In genomic region chr9:93679536-93680444, GRCh38 we compare ENCODE assay signal across 17 cellular contexts.
A peak's percentile ranks its signal among the peaks of the same experiment; 100 is the strongest.
DNase-seq lines count a peak whose midpoint lies in the region; ATAC-seq and TF ChIP-seq lines count a peak whose summit lies in the region.
"Had no signal": no experiment of that assay in that cellular context is flagged by ENCODE, and none has a peak within 500 bp of the region (broad histone marks: within the 10 kb centered on the region; RNA-seq: fewer than 3 reads in every experiment).

No MANE protein-coding gene starts in this region.

- H3K27me3 ChIP-seq in H9 (ENCODE audit: insufficient read depth, low read length): no peaks in the 10 kb centered on the region
- H3K27me3 ChIP-seq in heart left ventricle: no peaks in the 10 kb centered on the region
- H3K27me3 ChIP-seq: ascending aorta had no signal

- H3K9ac ChIP-seq in H9 (ENCODE audit: extremely low read depth, insufficient read length, low read length): no peak overlapping the region
- H3K9ac ChIP-seq: KMS-11 had no signal

- H4K20me1 ChIP-seq in H9 (ENCODE audit: control insufficient read depth, insufficient read depth, insufficient read length): no peaks in the 10 kb centered on the region

- H3K14ac ChIP-seq in H9 (ENCODE audit: insufficient read depth, low read length): no peak overlapping the region

- H2BK120ac ChIP-seq in H9 (ENCODE audit: low read depth, low read length, poor library complexity, severe bottlenecking): no peak overlapping the region

- TF ChIP-seq CTCF in H9 (conservative IDR thresholded peaks at IDR 0.05) (no peak), heart left ventricle (IDR thresholded peaks at IDR 0.05) (no peak), osteocyte (IDR thresholded peaks at IDR 0.05) (no peak)

- no peaks in the 10 kb centered on the region for H3K4me1 ChIP-seq in H9 (ENCODE audit: insufficient read depth, low read length)
- H3K4me1 ChIP-seq in heart left ventricle: peaks cover 0 to 5% (median 0%) of the 10 kb centered on the region in 12 donors
- H3K4me1 ChIP-seq: ascending aorta had no signal

- no peak overlapping the region for H3K18ac ChIP-seq in H9 (ENCODE audit: insufficient read length, low read depth, low read length)

- H2BK20ac ChIP-seq in H9 (ENCODE audit: low read depth, low read length, poor library complexity, severe bottlenecking): no peak overlapping the region

- H3K23ac ChIP-seq in H9 (ENCODE audit: insufficient read length, low read depth, low read length): no peak overlapping the region

- no peak for ATAC-seq in heart left ventricle
- no peak for ATAC-seq in GM18858 (IDR thresholded peaks at IDR 0.05; ENCODE audit: unreplicated experiment)
- no peak for ATAC-seq in GM21717 (IDR thresholded peaks at IDR 0.05; ENCODE audit: unreplicated experiment)
- ATAC-seq: mucosa of descending colon had no signal

- H3K9me3 ChIP-seq in H9 (ENCODE audit: control insufficient read depth, low read depth, low read length): no peaks in the 10 kb centered on the region
- no peaks in the 10 kb centered on the region for H3K9me3 ChIP-seq in heart left ventricle
- H3K9me3 ChIP-seq: ascending aorta, mucosa of descending colon had no signal

- no peak overlapping the region for H3K56ac ChIP-seq in H9 (ENCODE audit: insufficient read length, low read depth, low read length)

- H3K4me2 ChIP-seq in H9 (ENCODE audit: insufficient read depth, insufficient read length, low read length): no peak overlapping the region
- H3K4me2 ChIP-seq: KMS-11 had no signal

- no peaks in the 10 kb centered on the region for H3K9me3 Mint-ChIP-seq in H9
- H3K9me3 Mint-ChIP-seq in osteocyte (ENCODE audit: unreplicated experiment): no peaks in the 10 kb centered on the region
- H3K9me3 Mint-ChIP-seq: stimulated activated naive CD8-positive, alpha-beta T cell treated with anti-CD3 and anti-CD28 coated beads, Interleukin-15, Interleukin-2, amounts not matched to agents 100 ng/mL and 50 ng/mL, for 24 hours had no signal

- no peak overlapping the region for H4K91ac ChIP-seq in H9 (ENCODE audit: insufficient read length, low read depth, low read length)

- no peaks in the 10 kb centered on the region for H3K27me3 Mint-ChIP-seq in H9 (ENCODE audit: low read depth)
- H3K27me3 Mint-ChIP-seq in osteocyte (ENCODE audit: unreplicated experiment): no peaks in the 10 kb centered on the region
- H3K27me3 Mint-ChIP-seq: stimulated activated naive CD8-positive, alpha-beta T cell treated with anti-CD3 and anti-CD28 coated beads, Interleukin-15, Interleukin-2, amounts not matched to agents 100 ng/mL and 50 ng/mL, for 24 hours had no signal

- H3K27ac Mint-ChIP-seq in H9 (peak overlapping the region in 1 of 3 experiments; percentile 64; a peak in 1 of 7 replicates), osteocyte (ENCODE audit: unreplicated experiment) (no peak overlapping the region)
- H3K27ac Mint-ChIP-seq: stimulated activated naive CD8-positive, alpha-beta T cell treated with anti-CD3 and anti-CD28 coated beads, Interleukin-15, Interleukin-2, amounts not matched to agents 100 ng/mL and 50 ng/mL, for 24 hours had no signal

- H2BK15ac ChIP-seq in H9 (ENCODE audit: low read depth, low read length): no peak overlapping the region

- DNase-seq in D341Med (ENCODE audit: low spot score): peak; percentile 22
- DNase-seq in H9: peak; percentile 15
- peak in 4 of 5 donors; percentile 6 to 40 (median 16) for DNase-seq in heart left ventricle
- peak; percentile 82 for DNase-seq in osteocyte (ENCODE audit: extremely low spot score, unreplicated experiment)
- no peak for DNase-seq in NCI-H2107 (lab: John Stamatoyannopoulos, UW)
- DNase-seq: effector CD4-positive, alpha-beta T cell; NCI-H1436; NCI-H526; RPMI8226; T-helper 9 cell had no signal

- no peak overlapping the region for H4K5ac ChIP-seq in H9 (ENCODE audit: insufficient read length, low read depth, low read length)

- H4K8ac ChIP-seq in H9 (replicated peaks; ENCODE audit: insufficient read length, low read depth, low read length): no peak overlapping the region

- peaks cover 4% of the 10 kb centered on the region in 2 experiments; a peak in 3 of 4 replicates for H3K4me1 Mint-ChIP-seq in H9
- H3K4me1 Mint-ChIP-seq in osteocyte (ENCODE audit: unreplicated experiment): peaks cover 1% of the 10 kb centered on the region

- no peak for TF ChIP-seq POLR2A in heart left ventricle (IDR thresholded peaks at IDR 0.05)

- H2AFZ ChIP-seq in H9 (ENCODE audit: low read length): no peak overlapping the region

- H3K36me3 Mint-ChIP-seq in H9 (ENCODE audit: insufficient read depth in 1 of 3, low read depth in 3 of 3) (peaks cover 0 to 12% (median 9%) of the 10 kb centered on the region in 3 experiments; a peak in 5 of 7 replicates), osteocyte (ENCODE audit: unreplicated experiment) (peaks cover 13% of the 10 kb centered on the region)

- H3T11ph ChIP-seq in H9 (ENCODE audit: low read length): no peak overlapping the region

- H3K27ac ChIP-seq in H9 (ENCODE audit: insufficient read length, low read depth, low read length) (no peak overlapping the region), heart left ventricle (no peak overlapping the region)
- H3K27ac ChIP-seq: ascending aorta, C4-2B, KMS-11 had no signal

- intact Hi-C loops in heart left ventricle (cut with DNase I): loop anchor here in 8 of 10 donors (2.0 to 10.0 kb wide), 5 partner anchors 283 to 538 kb away; no protein-coding TSS in a partner anchor

- no peaks in the 10 kb centered on the region for H3K79me2 ChIP-seq in H9 (ENCODE audit: insufficient read depth, low read length)

- H3K4me3 Mint-ChIP-seq in H9 (no peak overlapping the region), osteocyte (ENCODE audit: unreplicated experiment) (no peak overlapping the region)
- H3K4me3 Mint-ChIP-seq: stimulated activated naive CD8-positive, alpha-beta T cell treated with anti-CD3 and anti-CD28 coated beads, Interleukin-15, Interleukin-2, amounts not matched to agents 100 ng/mL and 50 ng/mL, for 24 hours had no signal

- no peak overlapping the region for H2AK5ac ChIP-seq in H9 (ENCODE audit: insufficient read length, low read length)

- H3K36me3 ChIP-seq in heart left ventricle: peaks cover 0 to 43% (median 31%) of the 10 kb centered on the region in 9 donors

- no peak overlapping the region for H2BK12ac ChIP-seq in H9 (ENCODE audit: insufficient read length, low read depth, low read length)

- no peaks in the 10 kb centered on the region for H3K23me2 ChIP-seq in H9 (ENCODE audit: insufficient read length, low read depth, low read length, poor library complexity, severe bottlenecking)

- no peak overlapping the region for H3K4ac ChIP-seq in H9 (ENCODE audit: low read depth, low read length)

- no peak overlapping the region for H3K4me3 ChIP-seq in heart left ventricle
- H3K4me3 ChIP-seq: ascending aorta, mucosa of descending colon had no signal

- H3K79me1 ChIP-seq in H9 (ENCODE audit: insufficient read depth, low read depth, low read length, poor library complexity, severe bottlenecking): no peaks in the 10 kb centered on the region

- WGBS in H9 (ENCODE audit: extremely low coverage, insufficient read length, low lambda C conversion rate): no CpG with 5 or more reads among the region's 18 CpGs
- WGBS in heart left ventricle, 4 donors: 78 to 84% (median 79%) methylated on average over 15 to 18 of the region's 18 CpGs

- H2BK5ac ChIP-seq in H9 (ENCODE audit: insufficient read length, low read length): no peak overlapping the region
